11 cellular contexts compared by ENCODE assay signal in the genomic region with DNA sequence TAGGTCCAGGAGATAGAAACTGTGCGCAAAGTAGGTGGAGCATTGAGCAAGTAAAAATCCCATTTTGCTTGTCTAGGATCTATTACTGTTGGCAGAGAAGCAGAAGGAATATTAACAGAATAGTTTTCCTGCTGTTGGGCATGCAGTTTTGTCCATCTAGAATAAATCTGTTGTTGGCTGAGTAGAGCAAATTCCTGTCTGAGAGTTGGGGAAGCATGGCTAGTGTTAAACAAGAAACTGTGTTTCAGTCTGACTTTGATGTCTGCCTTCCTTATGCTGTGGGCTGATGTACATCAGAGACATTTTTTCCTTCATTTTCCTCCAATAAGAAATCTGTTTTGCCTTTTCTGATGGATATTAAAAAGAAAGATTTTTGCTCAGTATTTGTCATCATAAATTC.
DNase-seq lines count a peak whose midpoint lies in the region; ATAC-seq and TF ChIP-seq lines count a peak whose summit lies in the region.
"Had no signal": no experiment of that assay in that cellular context is flagged by ENCODE, and none has a peak within 500 bp of the region (broad histone marks: within the 10 kb centered on the region; RNA-seq: fewer than 3 reads in every experiment).

No MANE protein-coding gene starts in this region.

- H3K4me3 Mint-ChIP-seq in brain = peak overlapping the region in 2 of 5 experiments; percentile 6 to 28
- no peak overlapping the region for H3K4me3 Mint-ChIP-seq in naive thymus-derived CD8-positive, alpha-beta T cell

- no peaks in the 10 kb centered on the region for H3K27me3 Mint-ChIP-seq in brain
- no peaks in the 10 kb centered on the region for H3K27me3 Mint-ChIP-seq in naive thymus-derived CD8-positive, alpha-beta T cell

- peaks cover 5% of the 10 kb centered on the region for H3K36me3 ChIP-seq in left ventricle myocardium inferior
- no peaks in the 10 kb centered on the region for H3K36me3 ChIP-seq in left lung
- H3K36me3 ChIP-seq in uterus = no peaks in the 10 kb centered on the region
- no peaks in the 10 kb centered on the region for H3K36me3 ChIP-seq in colonic mucosa

- intact Hi-C loops in left cardiac atrium (cut with DNase I) = no loop called here
- intact Hi-C loops in left ventricle myocardium inferior (cut with micrococcal nuclease) = no loop called here
- intact Hi-C loops in left lung (cut with DNase I) = no loop called here
- intact Hi-C loops in uterus (cut with DNase I; ENCODE audit: low total_unique reads) = no loop called here
- intact Hi-C loops in colonic mucosa (cut with DNase I) = no loop called here

- H3K9ac ChIP-seq in colonic mucosa (ENCODE audit: low read depth in 2 of 2, low read length in 2 of 2) = no peak overlapping the region
- H3K9ac ChIP-seq: BLaER1 had no signal

- peaks cover 32% of the 10 kb centered on the region for H3K4me1 Mint-ChIP-seq in brain
- H3K4me1 Mint-ChIP-seq in naive thymus-derived CD8-positive, alpha-beta T cell = peaks cover 17 to 49% (median 44%) of the 10 kb centered on the region in 4 donors

- TF ChIP-seq POLR2A in uterus (IDR thresholded peaks at IDR 0.05) = no peak

- H3K36me3 Mint-ChIP-seq in brain = peaks cover 29% of the 10 kb centered on the region
- peaks cover 5 to 31% (median 9%) of the 10 kb centered on the region in 3 donors for H3K36me3 Mint-ChIP-seq in naive thymus-derived CD8-positive, alpha-beta T cell

- H3K4me1 ChIP-seq in left ventricle myocardium inferior = peaks cover 76% of the 10 kb centered on the region
- peaks cover 8 to 37% of the 10 kb centered on the region in 2 donors for H3K4me1 ChIP-seq in left lung
- H3K4me1 ChIP-seq in uterus = peaks cover 0 to 4% of the 10 kb centered on the region in 2 donors
- H3K4me1 ChIP-seq in colonic mucosa = no peaks in the 10 kb centered on the region
- H3K4me1 ChIP-seq: BLaER1 had no signal

- no peaks in the 10 kb centered on the region for H3K9me3 ChIP-seq in left ventricle myocardium inferior (replicated peaks)
- H3K9me3 ChIP-seq in left lung = no peaks in the 10 kb centered on the region
- H3K9me3 ChIP-seq in uterus = no peaks in the 10 kb centered on the region
- H3K9me3 ChIP-seq in colonic mucosa = no peaks in the 10 kb centered on the region

- peaks cover 0 to 4% (median 0%) of the 10 kb centered on the region in 5 experiments for H3K9me3 Mint-ChIP-seq in brain
- H3K9me3 Mint-ChIP-seq in naive thymus-derived CD8-positive, alpha-beta T cell = peaks cover 0 to 7% (median 0%) of the 10 kb centered on the region in 9 donors

- H3K4me3 ChIP-seq in left ventricle myocardium inferior = no peak overlapping the region
- H3K4me3 ChIP-seq in left lung = no peak overlapping the region
- no peak overlapping the region for H3K4me3 ChIP-seq in uterus
- H3K4me3 ChIP-seq in colonic mucosa = no peak overlapping the region
- H3K4me3 ChIP-seq: BLaER1 had no signal

- ATAC-seq in left cardiac atrium (peak; percentile 27 to 42), left lung (peak; percentile 33), GM21723 (IDR thresholded peaks at IDR 0.05; ENCODE audit: unreplicated experiment) (no peak)
- ATAC-seq in naive thymus-derived CD8-positive, alpha-beta T cell = no peak

- POLR2A ChIA-PET in naive thymus-derived CD8-positive, alpha-beta T cell (lab: Charles Lee) = no interaction called here

- H3K27me3 ChIP-seq in left ventricle myocardium inferior (ENCODE audit: low read depth) (no peaks in the 10 kb centered on the region), left lung (no peaks in the 10 kb centered on the region), uterus (no peaks in the 10 kb centered on the region), colonic mucosa (no peaks in the 10 kb centered on the region)
- H3K27me3 ChIP-seq: BLaER1 had no signal

- DNase-seq in left cardiac atrium (no peak), left ventricle myocardium inferior (no peak), left lung (no peak), uterus (no peak), colonic mucosa (no peak)
- no peak for DNase-seq in naive thymus-derived CD8-positive, alpha-beta T cell
- DNase-seq: hypothalamus, Karpas-422 had no signal

- TF ChIP-seq CTCF in left ventricle myocardium inferior (IDR thresholded peaks at IDR 0.05; ENCODE audit: borderline replicate concordance) = no peak
- TF ChIP-seq CTCF in brain (conservative IDR thresholded peaks at IDR 0.05) = no peak
- no peak for TF ChIP-seq CTCF in left lung (IDR thresholded peaks at IDR 0.05)
- TF ChIP-seq CTCF in uterus (IDR thresholded peaks at IDR 0.05) = no peak
- TF ChIP-seq CTCF in colonic mucosa (IDR thresholded peaks at IDR 0.05) = no peak

- peak overlapping the region in 3 of 5 experiments; percentile 2 to 36 (median 6) for H3K27ac Mint-ChIP-seq in brain
- H3K27ac Mint-ChIP-seq in naive thymus-derived CD8-positive, alpha-beta T cell = peak overlapping the region in 5 of 10 donors; percentile 14 to 74 (median 32)

- no peak overlapping the region for H3K27ac ChIP-seq in left ventricle myocardium inferior (replicated peaks)
- no peak overlapping the region for H3K27ac ChIP-seq in left lung
- H3K27ac ChIP-seq in uterus = peak overlapping the region; percentile 53 to 61
- no peak overlapping the region for H3K27ac ChIP-seq in colonic mucosa
- H3K27ac ChIP-seq: BLaER1 had no signal

Comparison
In these comparisons a context has a peak if more than half of its experiments do, and no peak if none do; other contexts are left out.
1. ATAC-seq: peak in left cardiac atrium (2 of 2) and left lung (single experiment); none in naive thymus-derived CD8-positive, alpha-beta T cell (0 of 2) and GM21723 (single experiment).
2. H3K27ac ChIP-seq: peak in uterus (2 of 2); none in left ventricle myocardium inferior (single experiment), left lung (0 of 2) and colonic mucosa (single experiment).